ENCODE assay signal across 1 cellular context in genomic region chr9:5617749-5618148, GRCh38.
TF ChIP-seq lines count a peak whose summit lies in the region.

No MANE protein-coding gene starts in this region.

TF ChIP-seq in GM12878, 131 proteins besides CTCF, POLR2A, EP300 and RAD21 (continued from another document and continues in another):
- TF ChIP-seq, protein P1, sequence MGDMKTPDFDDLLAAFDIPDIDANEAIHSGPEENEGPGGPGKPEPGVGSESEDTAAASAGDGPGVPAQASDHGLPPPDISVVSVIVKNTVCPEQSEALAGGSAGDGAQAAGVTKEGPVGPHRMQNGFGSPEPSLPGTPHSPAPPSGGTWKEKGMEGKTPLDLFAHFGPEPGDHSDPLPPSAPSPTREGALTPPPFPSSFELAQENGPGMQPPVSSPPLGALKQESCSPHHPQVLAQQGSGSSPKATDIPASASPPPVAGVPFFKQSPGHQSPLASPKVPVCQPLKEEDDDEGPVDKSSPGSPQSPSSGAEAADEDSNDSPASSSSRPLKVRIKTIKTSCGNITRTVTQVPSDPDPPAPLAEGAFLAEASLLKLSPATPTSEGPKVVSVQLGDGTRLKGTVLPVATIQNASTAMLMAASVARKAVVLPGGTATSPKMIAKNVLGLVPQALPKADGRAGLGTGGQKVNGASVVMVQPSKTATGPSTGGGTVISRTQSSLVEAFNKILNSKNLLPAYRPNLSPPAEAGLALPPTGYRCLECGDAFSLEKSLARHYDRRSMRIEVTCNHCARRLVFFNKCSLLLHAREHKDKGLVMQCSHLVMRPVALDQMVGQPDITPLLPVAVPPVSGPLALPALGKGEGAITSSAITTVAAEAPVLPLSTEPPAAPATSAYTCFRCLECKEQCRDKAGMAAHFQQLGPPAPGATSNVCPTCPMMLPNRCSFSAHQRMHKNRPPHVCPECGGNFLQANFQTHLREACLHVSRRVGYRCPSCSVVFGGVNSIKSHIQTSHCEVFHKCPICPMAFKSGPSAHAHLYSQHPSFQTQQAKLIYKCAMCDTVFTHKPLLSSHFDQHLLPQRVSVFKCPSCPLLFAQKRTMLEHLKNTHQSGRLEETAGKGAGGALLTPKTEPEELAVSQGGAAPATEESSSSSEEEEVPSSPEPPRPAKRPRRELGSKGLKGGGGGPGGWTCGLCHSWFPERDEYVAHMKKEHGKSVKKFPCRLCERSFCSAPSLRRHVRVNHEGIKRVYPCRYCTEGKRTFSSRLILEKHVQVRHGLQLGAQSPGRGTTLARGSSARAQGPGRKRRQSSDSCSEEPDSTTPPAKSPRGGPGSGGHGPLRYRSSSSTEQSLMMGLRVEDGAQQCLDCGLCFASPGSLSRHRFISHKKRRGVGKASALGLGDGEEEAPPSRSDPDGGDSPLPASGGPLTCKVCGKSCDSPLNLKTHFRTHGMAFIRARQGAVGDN (IDR thresholded peaks at IDR 0.05), result no peak
- TF ChIP-seq FOS (IDR thresholded peaks at IDR 0.05; ENCODE audit: borderline replicate concordance, extremely low read depth, insufficient read length) (no peak), MEF2A (IDR thresholded peaks at IDR 0.05; ENCODE audit: insufficient read depth, low read depth, low read length) (no peak), KLF5 (IDR thresholded peaks at IDR 0.05; ENCODE audit: partially characterized antibody) (no peak), IKZF2 (IDR thresholded peaks at IDR 0.05) (peak; percentile 93 to 95), PBX3 (IDR thresholded peaks at IDR 0.05; ENCODE audit: insufficient replicate concordance, low read depth, low read length) (no peak), GABPA (IDR thresholded peaks at IDR 0.05; ENCODE audit: low read depth) (no peak), CHD1 (IDR thresholded peaks at IDR 0.05; ENCODE audit: low read depth, low read length) (no peak), CEBPB (IDR thresholded peaks at IDR 0.05; ENCODE audit: borderline replicate concordance in 1 of 2, low read depth in 2 of 2, low read length in 2 of 2) (no peak), E4F1 (IDR thresholded peaks at IDR 0.05; ENCODE audit: borderline replicate concordance, partially characterized antibody) (no peak), ETV6 (conservative IDR thresholded peaks at IDR 0.05 in 1 of 2, IDR thresholded peaks at IDR 0.05 in 1 of 2; ENCODE audit: borderline replicate concordance in 1 of 2, low read depth in 1 of 2) (peak in 1 of 2 experiments; percentile 83; a peak in 2 of 4 replicates), PML (IDR thresholded peaks at IDR 0.05; ENCODE audit: low read length) (no peak), PRDM15 (CRISPR knock-in tag; IDR thresholded peaks at IDR 0.05) (no peak), BACH1 (IDR thresholded peaks at IDR 0.05; ENCODE audit: borderline replicate concordance) (no peak), RAD51 (IDR thresholded peaks at IDR 0.05) (no peak; the same call in 1 of the 2 replicates), KAT2A (conservative IDR thresholded peaks at IDR 0.05; ENCODE audit: control insufficient read depth, low read depth, low read length) (no peak), YBX1 (IDR thresholded peaks at IDR 0.05) (no peak), SMC3 (IDR thresholded peaks at IDR 0.05; ENCODE audit: borderline replicate concordance, low read length) (no peak), ZBTB11 (CRISPR knock-in tag; IDR thresholded peaks at IDR 0.05) (no peak), NR2F1 (conservative IDR thresholded peaks at IDR 0.05) (no peak)
- TF ChIP-seq, protein P2, sequence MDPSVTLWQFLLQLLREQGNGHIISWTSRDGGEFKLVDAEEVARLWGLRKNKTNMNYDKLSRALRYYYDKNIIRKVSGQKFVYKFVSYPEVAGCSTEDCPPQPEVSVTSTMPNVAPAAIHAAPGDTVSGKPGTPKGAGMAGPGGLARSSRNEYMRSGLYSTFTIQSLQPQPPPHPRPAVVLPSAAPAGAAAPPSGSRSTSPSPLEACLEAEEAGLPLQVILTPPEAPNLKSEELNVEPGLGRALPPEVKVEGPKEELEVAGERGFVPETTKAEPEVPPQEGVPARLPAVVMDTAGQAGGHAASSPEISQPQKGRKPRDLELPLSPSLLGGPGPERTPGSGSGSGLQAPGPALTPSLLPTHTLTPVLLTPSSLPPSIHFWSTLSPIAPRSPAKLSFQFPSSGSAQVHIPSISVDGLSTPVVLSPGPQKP (IDR thresholded peaks at IDR 0.05; ENCODE audit: low read depth, low read length), result no peak
- TF ChIP-seq, protein P3, sequence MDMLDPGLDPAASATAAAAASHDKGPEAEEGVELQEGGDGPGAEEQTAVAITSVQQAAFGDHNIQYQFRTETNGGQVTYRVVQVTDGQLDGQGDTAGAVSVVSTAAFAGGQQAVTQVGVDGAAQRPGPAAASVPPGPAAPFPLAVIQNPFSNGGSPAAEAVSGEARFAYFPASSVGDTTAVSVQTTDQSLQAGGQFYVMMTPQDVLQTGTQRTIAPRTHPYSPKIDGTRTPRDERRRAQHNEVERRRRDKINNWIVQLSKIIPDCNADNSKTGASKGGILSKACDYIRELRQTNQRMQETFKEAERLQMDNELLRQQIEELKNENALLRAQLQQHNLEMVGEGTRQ (IDR thresholded peaks at IDR 0.05; ENCODE audit: borderline replicate concordance, low read depth, low read length), result no peak; the same call in 1 of the 2 replicates
- TF ChIP-seq, protein P4, sequence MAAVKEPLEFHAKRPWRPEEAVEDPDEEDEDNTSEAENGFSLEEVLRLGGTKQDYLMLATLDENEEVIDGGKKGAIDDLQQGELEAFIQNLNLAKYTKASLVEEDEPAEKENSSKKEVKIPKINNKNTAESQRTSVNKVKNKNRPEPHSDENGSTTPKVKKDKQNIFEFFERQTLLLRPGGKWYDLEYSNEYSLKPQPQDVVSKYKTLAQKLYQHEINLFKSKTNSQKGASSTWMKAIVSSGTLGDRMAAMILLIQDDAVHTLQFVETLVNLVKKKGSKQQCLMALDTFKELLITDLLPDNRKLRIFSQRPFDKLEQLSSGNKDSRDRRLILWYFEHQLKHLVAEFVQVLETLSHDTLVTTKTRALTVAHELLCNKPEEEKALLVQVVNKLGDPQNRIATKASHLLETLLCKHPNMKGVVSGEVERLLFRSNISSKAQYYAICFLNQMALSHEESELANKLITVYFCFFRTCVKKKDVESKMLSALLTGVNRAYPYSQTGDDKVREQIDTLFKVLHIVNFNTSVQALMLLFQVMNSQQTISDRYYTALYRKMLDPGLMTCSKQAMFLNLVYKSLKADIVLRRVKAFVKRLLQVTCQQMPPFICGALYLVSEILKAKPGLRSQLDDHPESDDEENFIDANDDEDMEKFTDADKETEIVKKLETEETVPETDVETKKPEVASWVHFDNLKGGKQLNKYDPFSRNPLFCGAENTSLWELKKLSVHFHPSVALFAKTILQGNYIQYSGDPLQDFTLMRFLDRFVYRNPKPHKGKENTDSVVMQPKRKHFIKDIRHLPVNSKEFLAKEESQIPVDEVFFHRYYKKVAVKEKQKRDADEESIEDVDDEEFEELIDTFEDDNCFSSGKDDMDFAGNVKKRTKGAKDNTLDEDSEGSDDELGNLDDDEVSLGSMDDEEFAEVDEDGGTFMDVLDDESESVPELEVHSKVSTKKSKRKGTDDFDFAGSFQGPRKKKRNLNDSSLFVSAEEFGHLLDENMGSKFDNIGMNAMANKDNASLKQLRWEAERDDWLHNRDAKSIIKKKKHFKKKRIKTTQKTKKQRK (IDR thresholded peaks at IDR 0.05; ENCODE audit: low read depth, low read length), result no peak
- TF ChIP-seq, protein P5, sequence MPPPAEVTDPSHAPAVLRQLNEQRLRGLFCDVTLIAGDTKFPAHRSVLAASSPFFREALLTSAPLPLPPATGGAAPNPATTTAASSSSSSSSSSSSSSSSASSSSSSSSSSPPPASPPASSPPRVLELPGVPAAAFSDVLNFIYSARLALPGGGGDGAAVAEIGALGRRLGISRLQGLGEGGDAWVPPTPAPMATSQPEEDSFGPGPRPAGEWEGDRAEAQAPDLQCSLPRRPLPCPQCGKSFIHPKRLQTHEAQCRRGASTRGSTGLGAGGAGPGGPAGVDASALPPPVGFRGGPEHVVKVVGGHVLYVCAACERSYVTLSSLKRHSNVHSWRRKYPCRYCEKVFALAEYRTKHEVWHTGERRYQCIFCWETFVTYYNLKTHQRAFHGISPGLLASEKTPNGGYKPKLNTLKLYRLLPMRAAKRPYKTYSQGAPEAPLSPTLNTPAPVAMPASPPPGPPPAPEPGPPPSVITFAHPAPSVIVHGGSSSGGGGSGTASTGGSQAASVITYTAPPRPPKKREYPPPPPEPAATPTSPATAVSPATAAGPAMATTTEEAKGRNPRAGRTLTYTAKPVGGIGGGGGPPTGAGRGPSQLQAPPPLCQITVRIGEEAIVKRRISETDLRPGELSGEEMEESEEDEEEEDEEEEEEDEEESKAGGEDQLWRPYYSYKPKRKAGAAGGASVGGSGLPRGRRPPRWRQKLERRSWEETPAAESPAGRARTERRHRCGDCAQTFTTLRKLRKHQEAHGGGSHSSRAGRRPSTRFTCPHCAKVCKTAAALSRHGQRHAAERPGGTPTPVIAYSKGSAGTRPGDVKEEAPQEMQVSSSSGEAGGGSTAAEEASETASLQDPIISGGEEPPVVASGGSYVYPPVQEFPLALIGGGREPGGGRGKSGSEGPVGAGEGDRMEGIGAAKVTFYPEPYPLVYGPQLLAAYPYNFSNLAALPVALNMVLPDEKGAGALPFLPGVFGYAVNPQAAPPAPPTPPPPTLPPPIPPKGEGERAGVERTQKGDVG (CRISPR knock-in tag; IDR thresholded peaks at IDR 0.05), result no peak
- TF ChIP-seq, protein P6, sequence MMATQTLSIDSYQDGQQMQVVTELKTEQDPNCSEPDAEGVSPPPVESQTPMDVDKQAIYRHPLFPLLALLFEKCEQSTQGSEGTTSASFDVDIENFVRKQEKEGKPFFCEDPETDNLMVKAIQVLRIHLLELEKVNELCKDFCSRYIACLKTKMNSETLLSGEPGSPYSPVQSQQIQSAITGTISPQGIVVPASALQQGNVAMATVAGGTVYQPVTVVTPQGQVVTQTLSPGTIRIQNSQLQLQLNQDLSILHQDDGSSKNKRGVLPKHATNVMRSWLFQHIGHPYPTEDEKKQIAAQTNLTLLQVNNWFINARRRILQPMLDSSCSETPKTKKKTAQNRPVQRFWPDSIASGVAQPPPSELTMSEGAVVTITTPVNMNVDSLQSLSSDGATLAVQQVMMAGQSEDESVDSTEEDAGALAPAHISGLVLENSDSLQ (IDR thresholded peaks at IDR 0.05), result peak; percentile 65
